Comparison of ENCODE assay signal across 1 cellular context in the genomic region with DNA sequence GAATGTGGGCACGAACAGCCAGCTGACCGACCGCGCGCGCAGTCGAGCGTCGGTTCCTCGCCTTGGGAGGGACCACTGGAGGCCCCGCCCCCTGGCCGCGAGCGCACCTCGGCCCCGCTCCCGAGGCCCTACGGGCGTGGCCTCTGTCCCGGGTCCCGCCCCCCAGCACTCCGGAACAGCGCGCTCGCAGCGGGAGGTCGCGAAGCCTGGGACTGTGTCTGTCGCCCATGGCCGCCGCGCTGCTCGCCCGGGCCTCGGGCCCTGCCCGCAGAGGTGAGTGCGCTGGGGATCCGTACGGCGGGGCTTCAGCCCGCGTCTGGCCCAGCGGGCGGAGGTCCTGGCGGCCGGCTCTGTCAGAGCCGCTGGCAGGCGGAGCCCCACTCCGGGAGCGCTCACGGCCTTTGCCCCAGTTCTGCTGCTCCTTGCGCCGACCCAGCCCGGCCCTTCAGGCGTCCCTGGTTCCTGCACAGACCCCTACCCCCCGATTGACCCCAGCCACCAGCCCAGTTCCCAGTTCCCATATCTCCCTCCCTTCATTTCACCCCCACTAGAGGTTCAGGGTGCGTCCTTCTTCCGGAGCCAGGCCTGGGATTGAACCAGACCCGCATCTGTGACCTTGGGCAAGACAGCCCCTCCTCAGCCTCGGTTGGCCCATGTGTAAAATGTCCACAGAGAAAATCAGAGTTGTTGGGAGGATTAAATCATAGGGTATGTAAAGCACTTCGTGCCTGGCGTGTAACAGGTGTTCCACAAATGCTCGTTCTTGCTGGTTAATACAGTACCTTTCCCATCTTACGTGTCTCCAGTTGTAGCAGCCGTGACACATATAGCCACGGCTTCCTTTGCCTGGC.
TF ChIP-seq lines count a peak whose summit lies in the region.

A gene with protein sequence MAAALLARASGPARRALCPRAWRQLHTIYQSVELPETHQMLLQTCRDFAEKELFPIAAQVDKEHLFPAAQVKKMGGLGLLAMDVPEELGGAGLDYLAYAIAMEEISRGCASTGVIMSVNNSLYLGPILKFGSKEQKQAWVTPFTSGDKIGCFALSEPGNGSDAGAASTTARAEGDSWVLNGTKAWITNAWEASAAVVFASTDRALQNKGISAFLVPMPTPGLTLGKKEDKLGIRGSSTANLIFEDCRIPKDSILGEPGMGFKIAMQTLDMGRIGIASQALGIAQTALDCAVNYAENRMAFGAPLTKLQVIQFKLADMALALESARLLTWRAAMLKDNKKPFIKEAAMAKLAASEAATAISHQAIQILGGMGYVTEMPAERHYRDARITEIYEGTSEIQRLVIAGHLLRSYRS (plus strand): TSS at position 168 of the 851 bp plus-strand sequence. CDS start 60 bp downstream, at position 228.

TF ChIP-seq in HepG2, 621 proteins besides CTCF, POLR2A, EP300 and RAD21 (continued from another document and continues in another):
- TF ChIP-seq, protein P1, sequence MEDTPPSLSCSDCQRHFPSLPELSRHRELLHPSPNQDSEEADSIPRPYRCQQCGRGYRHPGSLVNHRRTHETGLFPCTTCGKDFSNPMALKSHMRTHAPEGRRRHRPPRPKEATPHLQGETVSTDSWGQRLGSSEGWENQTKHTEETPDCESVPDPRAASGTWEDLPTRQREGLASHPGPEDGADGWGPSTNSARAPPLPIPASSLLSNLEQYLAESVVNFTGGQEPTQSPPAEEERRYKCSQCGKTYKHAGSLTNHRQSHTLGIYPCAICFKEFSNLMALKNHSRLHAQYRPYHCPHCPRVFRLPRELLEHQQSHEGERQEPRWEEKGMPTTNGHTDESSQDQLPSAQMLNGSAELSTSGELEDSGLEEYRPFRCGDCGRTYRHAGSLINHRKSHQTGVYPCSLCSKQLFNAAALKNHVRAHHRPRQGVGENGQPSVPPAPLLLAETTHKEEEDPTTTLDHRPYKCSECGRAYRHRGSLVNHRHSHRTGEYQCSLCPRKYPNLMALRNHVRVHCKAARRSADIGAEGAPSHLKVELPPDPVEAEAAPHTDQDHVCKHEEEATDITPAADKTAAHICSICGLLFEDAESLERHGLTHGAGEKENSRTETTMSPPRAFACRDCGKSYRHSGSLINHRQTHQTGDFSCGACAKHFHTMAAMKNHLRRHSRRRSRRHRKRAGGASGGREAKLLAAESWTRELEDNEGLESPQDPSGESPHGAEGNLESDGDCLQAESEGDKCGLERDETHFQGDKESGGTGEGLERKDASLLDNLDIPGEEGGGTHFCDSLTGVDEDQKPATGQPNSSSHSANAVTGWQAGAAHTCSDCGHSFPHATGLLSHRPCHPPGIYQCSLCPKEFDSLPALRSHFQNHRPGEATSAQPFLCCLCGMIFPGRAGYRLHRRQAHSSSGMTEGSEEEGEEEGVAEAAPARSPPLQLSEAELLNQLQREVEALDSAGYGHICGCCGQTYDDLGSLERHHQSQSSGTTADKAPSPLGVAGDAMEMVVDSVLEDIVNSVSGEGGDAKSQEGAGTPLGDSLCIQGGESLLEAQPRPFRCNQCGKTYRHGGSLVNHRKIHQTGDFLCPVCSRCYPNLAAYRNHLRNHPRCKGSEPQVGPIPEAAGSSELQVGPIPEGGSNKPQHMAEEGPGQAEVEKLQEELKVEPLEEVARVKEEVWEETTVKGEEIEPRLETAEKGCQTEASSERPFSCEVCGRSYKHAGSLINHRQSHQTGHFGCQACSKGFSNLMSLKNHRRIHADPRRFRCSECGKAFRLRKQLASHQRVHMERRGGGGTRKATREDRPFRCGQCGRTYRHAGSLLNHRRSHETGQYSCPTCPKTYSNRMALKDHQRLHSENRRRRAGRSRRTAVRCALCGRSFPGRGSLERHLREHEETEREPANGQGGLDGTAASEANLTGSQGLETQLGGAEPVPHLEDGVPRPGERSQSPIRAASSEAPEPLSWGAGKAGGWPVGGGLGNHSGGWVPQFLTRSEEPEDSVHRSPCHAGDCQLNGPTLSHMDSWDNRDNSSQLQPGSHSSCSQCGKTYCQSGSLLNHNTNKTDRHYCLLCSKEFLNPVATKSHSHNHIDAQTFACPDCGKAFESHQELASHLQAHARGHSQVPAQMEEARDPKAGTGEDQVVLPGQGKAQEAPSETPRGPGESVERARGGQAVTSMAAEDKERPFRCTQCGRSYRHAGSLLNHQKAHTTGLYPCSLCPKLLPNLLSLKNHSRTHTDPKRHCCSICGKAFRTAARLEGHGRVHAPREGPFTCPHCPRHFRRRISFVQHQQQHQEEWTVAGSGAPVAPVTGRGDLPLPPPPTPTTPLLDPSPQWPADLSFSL (CRISPR knock-in tag; IDR thresholded peaks at IDR 0.05): no peak
- TF ChIP-seq, protein P2, sequence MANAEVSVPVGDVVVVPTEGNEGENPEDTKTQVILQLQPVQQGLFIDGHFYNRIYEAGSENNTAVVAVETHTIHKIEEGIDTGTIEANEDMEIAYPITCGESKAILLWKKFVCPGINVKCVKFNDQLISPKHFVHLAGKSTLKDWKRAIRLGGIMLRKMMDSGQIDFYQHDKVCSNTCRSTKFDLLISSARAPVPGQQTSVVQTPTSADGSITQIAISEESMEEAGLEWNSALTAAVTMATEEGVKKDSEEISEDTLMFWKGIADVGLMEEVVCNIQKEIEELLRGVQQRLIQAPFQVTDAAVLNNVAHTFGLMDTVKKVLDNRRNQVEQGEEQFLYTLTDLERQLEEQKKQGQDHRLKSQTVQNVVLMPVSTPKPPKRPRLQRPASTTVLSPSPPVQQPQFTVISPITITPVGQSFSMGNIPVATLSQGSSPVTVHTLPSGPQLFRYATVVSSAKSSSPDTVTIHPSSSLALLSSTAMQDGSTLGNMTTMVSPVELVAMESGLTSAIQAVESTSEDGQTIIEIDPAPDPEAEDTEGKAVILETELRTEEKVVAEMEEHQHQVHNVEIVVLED (CRISPR knock-in tag; IDR thresholded peaks at IDR 0.05; ENCODE audit: borderline replicate concordance): no peak
- TF ChIP-seq HMGA1 (CRISPR knock-in tag; conservative IDR thresholded peaks at IDR 0.05): no peak
- TF ChIP-seq RFX3 (CRISPR knock-in tag; IDR thresholded peaks at IDR 0.05): no peak
- TF ChIP-seq, protein P3, sequence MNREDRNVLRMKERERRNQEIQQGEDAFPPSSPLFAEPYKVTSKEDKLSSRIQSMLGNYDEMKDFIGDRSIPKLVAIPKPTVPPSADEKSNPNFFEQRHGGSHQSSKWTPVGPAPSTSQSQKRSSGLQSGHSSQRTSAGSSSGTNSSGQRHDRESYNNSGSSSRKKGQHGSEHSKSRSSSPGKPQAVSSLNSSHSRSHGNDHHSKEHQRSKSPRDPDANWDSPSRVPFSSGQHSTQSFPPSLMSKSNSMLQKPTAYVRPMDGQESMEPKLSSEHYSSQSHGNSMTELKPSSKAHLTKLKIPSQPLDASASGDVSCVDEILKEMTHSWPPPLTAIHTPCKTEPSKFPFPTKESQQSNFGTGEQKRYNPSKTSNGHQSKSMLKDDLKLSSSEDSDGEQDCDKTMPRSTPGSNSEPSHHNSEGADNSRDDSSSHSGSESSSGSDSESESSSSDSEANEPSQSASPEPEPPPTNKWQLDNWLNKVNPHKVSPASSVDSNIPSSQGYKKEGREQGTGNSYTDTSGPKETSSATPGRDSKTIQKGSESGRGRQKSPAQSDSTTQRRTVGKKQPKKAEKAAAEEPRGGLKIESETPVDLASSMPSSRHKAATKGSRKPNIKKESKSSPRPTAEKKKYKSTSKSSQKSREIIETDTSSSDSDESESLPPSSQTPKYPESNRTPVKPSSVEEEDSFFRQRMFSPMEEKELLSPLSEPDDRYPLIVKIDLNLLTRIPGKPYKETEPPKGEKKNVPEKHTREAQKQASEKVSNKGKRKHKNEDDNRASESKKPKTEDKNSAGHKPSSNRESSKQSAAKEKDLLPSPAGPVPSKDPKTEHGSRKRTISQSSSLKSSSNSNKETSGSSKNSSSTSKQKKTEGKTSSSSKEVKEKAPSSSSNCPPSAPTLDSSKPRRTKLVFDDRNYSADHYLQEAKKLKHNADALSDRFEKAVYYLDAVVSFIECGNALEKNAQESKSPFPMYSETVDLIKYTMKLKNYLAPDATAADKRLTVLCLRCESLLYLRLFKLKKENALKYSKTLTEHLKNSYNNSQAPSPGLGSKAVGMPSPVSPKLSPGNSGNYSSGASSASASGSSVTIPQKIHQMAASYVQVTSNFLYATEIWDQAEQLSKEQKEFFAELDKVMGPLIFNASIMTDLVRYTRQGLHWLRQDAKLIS (CRISPR knock-in tag; IDR thresholded peaks at IDR 0.05): no peak
- peak; percentile 91; the same call in 1 of the 2 replicates for TF ChIP-seq ZMAT3 (CRISPR knock-in tag; conservative IDR thresholded peaks at IDR 0.05)
- no peak for TF ChIP-seq ZNF543 (CRISPR knock-in tag; IDR thresholded peaks at IDR 0.05)
- peak; percentile 62; the same call in 1 of the 2 replicates for TF ChIP-seq MYC (CRISPR knock-in tag; IDR thresholded peaks at IDR 0.05; ENCODE audit: borderline replicate concordance)
- TF ChIP-seq HNRNPK (IDR thresholded peaks at IDR 0.05; ENCODE audit: low read depth, low read length, poor library complexity, severe bottlenecking): peak; percentile 79
- TF ChIP-seq, protein P4, sequence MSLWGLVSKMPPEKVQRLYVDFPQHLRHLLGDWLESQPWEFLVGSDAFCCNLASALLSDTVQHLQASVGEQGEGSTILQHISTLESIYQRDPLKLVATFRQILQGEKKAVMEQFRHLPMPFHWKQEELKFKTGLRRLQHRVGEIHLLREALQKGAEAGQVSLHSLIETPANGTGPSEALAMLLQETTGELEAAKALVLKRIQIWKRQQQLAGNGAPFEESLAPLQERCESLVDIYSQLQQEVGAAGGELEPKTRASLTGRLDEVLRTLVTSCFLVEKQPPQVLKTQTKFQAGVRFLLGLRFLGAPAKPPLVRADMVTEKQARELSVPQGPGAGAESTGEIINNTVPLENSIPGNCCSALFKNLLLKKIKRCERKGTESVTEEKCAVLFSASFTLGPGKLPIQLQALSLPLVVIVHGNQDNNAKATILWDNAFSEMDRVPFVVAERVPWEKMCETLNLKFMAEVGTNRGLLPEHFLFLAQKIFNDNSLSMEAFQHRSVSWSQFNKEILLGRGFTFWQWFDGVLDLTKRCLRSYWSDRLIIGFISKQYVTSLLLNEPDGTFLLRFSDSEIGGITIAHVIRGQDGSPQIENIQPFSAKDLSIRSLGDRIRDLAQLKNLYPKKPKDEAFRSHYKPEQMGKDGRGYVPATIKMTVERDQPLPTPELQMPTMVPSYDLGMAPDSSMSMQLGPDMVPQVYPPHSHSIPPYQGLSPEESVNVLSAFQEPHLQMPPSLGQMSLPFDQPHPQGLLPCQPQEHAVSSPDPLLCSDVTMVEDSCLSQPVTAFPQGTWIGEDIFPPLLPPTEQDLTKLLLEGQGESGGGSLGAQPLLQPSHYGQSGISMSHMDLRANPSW (CRISPR knock-in tag; IDR thresholded peaks at IDR 0.05; ENCODE audit: borderline replicate concordance): no peak
- no peak for TF ChIP-seq CENPT (CRISPR knock-in tag; IDR thresholded peaks at IDR 0.05; ENCODE audit: low read depth)
- TF ChIP-seq ZNF329 (CRISPR knock-in tag; IDR thresholded peaks at IDR 0.05; ENCODE audit: low read depth): no peak
- TF ChIP-seq GTF3A (CRISPR knock-in tag; conservative IDR thresholded peaks at IDR 0.05): no peak
- TF ChIP-seq, protein P5, sequence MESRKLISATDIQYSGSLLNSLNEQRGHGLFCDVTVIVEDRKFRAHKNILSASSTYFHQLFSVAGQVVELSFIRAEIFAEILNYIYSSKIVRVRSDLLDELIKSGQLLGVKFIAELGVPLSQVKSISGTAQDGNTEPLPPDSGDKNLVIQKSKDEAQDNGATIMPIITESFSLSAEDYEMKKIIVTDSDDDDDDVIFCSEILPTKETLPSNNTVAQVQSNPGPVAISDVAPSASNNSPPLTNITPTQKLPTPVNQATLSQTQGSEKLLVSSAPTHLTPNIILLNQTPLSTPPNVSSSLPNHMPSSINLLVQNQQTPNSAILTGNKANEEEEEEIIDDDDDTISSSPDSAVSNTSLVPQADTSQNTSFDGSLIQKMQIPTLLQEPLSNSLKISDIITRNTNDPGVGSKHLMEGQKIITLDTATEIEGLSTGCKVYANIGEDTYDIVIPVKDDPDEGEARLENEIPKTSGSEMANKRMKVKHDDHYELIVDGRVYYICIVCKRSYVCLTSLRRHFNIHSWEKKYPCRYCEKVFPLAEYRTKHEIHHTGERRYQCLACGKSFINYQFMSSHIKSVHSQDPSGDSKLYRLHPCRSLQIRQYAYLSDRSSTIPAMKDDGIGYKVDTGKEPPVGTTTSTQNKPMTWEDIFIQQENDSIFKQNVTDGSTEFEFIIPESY (CRISPR knock-in tag; IDR thresholded peaks at IDR 0.05): no peak
- TF ChIP-seq ZNF567 (CRISPR knock-in tag; IDR thresholded peaks at IDR 0.05; ENCODE audit: borderline replicate concordance): no peak
- TF ChIP-seq IKZF1 (IDR thresholded peaks at IDR 0.05): no peak
- TF ChIP-seq XBP1 (CRISPR knock-in tag; IDR thresholded peaks at IDR 0.05): no peak
- TF ChIP-seq, protein P6, sequence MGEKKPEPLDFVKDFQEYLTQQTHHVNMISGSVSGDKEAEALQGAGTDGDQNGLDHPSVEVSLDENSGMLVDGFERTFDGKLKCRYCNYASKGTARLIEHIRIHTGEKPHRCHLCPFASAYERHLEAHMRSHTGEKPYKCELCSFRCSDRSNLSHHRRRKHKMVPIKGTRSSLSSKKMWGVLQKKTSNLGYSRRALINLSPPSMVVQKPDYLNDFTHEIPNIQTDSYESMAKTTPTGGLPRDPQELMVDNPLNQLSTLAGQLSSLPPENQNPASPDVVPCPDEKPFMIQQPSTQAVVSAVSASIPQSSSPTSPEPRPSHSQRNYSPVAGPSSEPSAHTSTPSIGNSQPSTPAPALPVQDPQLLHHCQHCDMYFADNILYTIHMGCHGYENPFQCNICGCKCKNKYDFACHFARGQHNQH (CRISPR knock-in tag; IDR thresholded peaks at IDR 0.05): peak; percentile 42; the same call in 1 of the 2 replicates
- TF ChIP-seq MEIS1 (CRISPR knock-in tag; IDR thresholded peaks at IDR 0.05; ENCODE audit: borderline replicate concordance): 0 out of 2 replicates have a peak, but pooled peaks have one; percentile 65
- TF ChIP-seq, protein P7, sequence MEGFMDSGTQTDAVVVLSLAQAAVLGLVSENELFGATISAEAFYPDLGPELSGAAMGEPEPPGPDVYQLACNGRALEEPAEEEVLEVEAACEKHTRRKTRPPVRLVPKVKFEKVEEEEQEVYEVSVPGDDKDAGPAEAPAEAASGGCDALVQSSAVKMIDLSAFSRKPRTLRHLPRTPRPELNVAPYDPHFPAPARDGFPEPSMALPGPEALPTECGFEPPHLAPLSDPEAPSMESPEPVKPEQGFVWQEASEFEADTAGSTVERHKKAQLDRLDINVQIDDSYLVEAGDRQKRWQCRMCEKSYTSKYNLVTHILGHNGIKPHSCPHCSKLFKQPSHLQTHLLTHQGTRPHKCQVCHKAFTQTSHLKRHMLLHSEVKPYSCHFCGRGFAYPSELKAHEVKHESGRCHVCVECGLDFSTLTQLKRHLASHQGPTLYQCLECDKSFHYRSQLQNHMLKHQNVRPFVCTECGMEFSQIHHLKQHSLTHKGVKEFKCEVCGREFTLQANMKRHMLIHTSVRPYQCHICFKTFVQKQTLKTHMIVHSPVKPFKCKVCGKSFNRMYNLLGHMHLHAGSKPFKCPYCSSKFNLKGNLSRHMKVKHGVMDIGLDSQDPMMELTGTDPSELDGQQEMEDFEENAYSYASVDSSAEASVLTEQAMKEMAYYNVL (CRISPR knock-in tag; IDR thresholded peaks at IDR 0.05; ENCODE audit: borderline replicate concordance): 0 out of 2 replicates have a peak, but pooled peaks have one; percentile 11
